8 cellular contexts compared by ENCODE assay signal in genomic region chr12:121128908-121129704, GRCh38. TPM values are rescaled to one million over a fixed set of nuclear protein-coding genes. Genes with fewer than 3 reads are reported as not detected.
DNase-seq lines count a peak whose midpoint lies in the region; ATAC-seq and TF ChIP-seq lines count a peak whose summit lies in the region.

No MANE protein-coding gene starts in this region.

- no peaks in the 10 kb centered on the region for H3K27me3 ChIP-seq in lung (ENCODE audit: control insufficient read depth, insufficient read depth)

- DNase-seq in EH (ENCODE audit: low read depth) (peak; percentile 64), cerebellum (ENCODE audit: low spot score) (peak; percentile 65), lung (ENCODE audit: low spot score) (peak; percentile 89), NCI-H2107 treated with DMSO at 0.1 percent for 48 hours (lab: John Stamatoyannopoulos, UW; ENCODE audit: unreplicated experiment) (no peak)
- peak; percentile 52 to 67 for DNase-seq in stimulated activated CD8-positive, alpha-beta memory T cell treated with anti-CD3 and anti-CD28 coated beads, Interleukin-2, amount 100 ng/mL, for 1 hour (ENCODE audit: low read depth in 2 of 2)

- no peaks in the 10 kb centered on the region for H3K9me3 ChIP-seq in lung (ENCODE audit: control insufficient read depth in 2 of 2, insufficient read depth in 1 of 2, low read length in 1 of 2)

- ATAC-seq in GM21447 (IDR thresholded peaks at IDR 0.05; ENCODE audit: unreplicated experiment), result peak; percentile 74
- ATAC-seq in activated CD4-positive, CD25-positive, alpha-beta regulatory T cell treated with anti-CD3 and anti-CD28 coated beads, Interleukin-2, amount 50 U/mL, for 24 hours, result peak; percentile 82 to 86
- ATAC-seq in lung (ENCODE audit: insufficient read depth, low FRiP score), result peak; percentile 80

- peaks cover 0 to 14% of the 10 kb centered on the region in 2 donors for H3K4me1 ChIP-seq in lung (ENCODE audit: control insufficient read depth in 2 of 2, insufficient read depth in 2 of 2, low read length in 2 of 2)

- H3K27ac ChIP-seq in lung (ENCODE audit: low read depth in 1 of 2, low read length in 1 of 2), result peak overlapping the region in 1 of 2 donors; percentile 79

- no peak overlapping the region for H3K4me3 ChIP-seq in lung

- TF ChIP-seq RAD21 in Ishikawa (IDR thresholded peaks at IDR 0.05; ENCODE audit: low read depth), result no peak

- WGBS in lung, 2 donors, result 4 to 5% methylated on average over 11 of the region's 11 CpGs

- no peaks in the 10 kb centered on the region for H3K36me3 ChIP-seq in lung (ENCODE audit: control insufficient read depth in 2 of 2, insufficient read depth in 2 of 2, low read length in 2 of 2)

- TF ChIP-seq EP300 in Ishikawa (IDR thresholded peaks at IDR 0.05; ENCODE audit: borderline replicate concordance), result no peak

- TF ChIP-seq CTCF in lung (IDR thresholded peaks at IDR 0.05; ENCODE audit: control extremely low read depth, extremely low read depth), result no peak

TF ChIP-seq in Ishikawa, 13 proteins besides CTCF, POLR2A, EP300 and RAD21:
- TF ChIP-seq MAX (IDR thresholded peaks at IDR 0.05) (peak; percentile 65; the same call in 1 of the 2 replicates), CREB1 (IDR thresholded peaks at IDR 0.05; ENCODE audit: low read depth) (no peak), REST (IDR thresholded peaks at IDR 0.05; ENCODE audit: low read depth) (no peak), TEAD4 (IDR thresholded peaks at IDR 0.05) (no peak), FOXM1 (IDR thresholded peaks at IDR 0.05; ENCODE audit: borderline replicate concordance, low read depth) (no peak), USF1 (IDR thresholded peaks at IDR 0.05) (0 out of 2 replicates have a peak, but pooled peaks have one; percentile 16)
TF ChIP-seq in Ishikawa: peak in this region for 2.

RNA-seq across cellular contexts. Expression of gene P2RX7, which starts 3.6 kb away (rescaled TPM):
- 2.3 TPM for total RNA-seq in cerebellum
- 10 to 100 TPM in 1 of 2 donors, 1 to 10 TPM in 1; 5.3 to 17.1 TPM for total RNA-seq in lung
- polyA plus RNA-seq in lung, result 10 to 100 TPM in 1 of 2 donors, 1 to 10 TPM in 1; 5.3 to 11.4 TPM
